In the genomic region with DNA sequence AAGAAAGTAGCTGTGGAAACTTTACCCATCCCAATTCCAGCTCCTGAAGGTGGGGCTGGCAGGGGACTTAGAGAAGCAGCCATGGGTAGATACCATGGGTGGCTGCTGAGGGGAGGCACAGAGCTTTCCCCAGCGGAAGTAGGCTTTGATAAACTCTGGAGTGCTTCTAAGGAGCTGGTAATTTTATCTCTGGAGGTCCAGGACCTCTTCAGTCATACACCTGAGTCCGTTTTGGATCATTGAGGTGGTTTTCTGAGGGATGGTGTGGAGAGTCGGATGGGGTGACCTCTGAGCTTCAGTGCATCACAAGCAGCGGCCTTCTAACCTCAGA, we compare ENCODE assay signal across 10 cellular contexts. TPM values are rescaled to one million over a fixed set of nuclear protein-coding genes. Genes with fewer than 3 reads are reported as not detected.
DNase-seq lines count a peak whose midpoint lies in the region; ATAC-seq and TF ChIP-seq lines count a peak whose summit lies in the region.
"Had no signal": no experiment of that assay in that cellular context is flagged by ENCODE, and none has a peak within 500 bp of the region (broad histone marks: within the 10 kb centered on the region; RNA-seq: fewer than 3 reads in every experiment).

No MANE protein-coding gene starts in this region.

- no peaks in the 10 kb centered on the region for H3K36me3 ChIP-seq in gastroesophageal sphincter

- intact Hi-C loops in posterior vena cava (cut with DNase I) = loop anchor here in 1 of 2 donors (2.0 to 10.0 kb wide), 2 partner anchors 65 to 413 kb away; no protein-coding TSS in a partner anchor

- no peaks in the 10 kb centered on the region for H3K27me3 Mint-ChIP-seq in activated naive CD8-positive, alpha-beta T cell
- no peaks in the 10 kb centered on the region for H3K27me3 Mint-ChIP-seq in type B pancreatic cell

- H3K9me3 ChIP-seq in gastroesophageal sphincter = peaks cover 0 to 5% (median 0%) of the 10 kb centered on the region in 3 donors

- peak overlapping the region in 1 of 4 donors; percentile 27 for H3K27ac ChIP-seq in gastroesophageal sphincter

- TF ChIP-seq POLR2A in gastroesophageal sphincter (IDR thresholded peaks at IDR 0.05) = no peak

- H3K4me3 Mint-ChIP-seq in activated naive CD8-positive, alpha-beta T cell = peak overlapping the region; percentile 67
- no peak overlapping the region for H3K4me3 Mint-ChIP-seq in type B pancreatic cell

- no peak overlapping the region for H3K4me3 ChIP-seq in gastroesophageal sphincter
- H3K4me3 ChIP-seq: lung had no signal

- TF ChIP-seq CTCF in type B pancreatic cell (conservative IDR thresholded peaks at IDR 0.05) = no peak
- no peak for TF ChIP-seq CTCF in gastroesophageal sphincter (IDR thresholded peaks at IDR 0.05)

- no peak for TF ChIP-seq EP300 in gastroesophageal sphincter (IDR thresholded peaks at IDR 0.05)

- no peaks in the 10 kb centered on the region for H3K27me3 ChIP-seq in gastroesophageal sphincter

- peak; percentile 17 for ATAC-seq in HG03108 (IDR thresholded peaks at IDR 0.05; ENCODE audit: unreplicated experiment)
- no peak for ATAC-seq in gastroesophageal sphincter

- peak overlapping the region; percentile 88 for H3K27ac Mint-ChIP-seq in activated naive CD8-positive, alpha-beta T cell
- peak overlapping the region; percentile 76 for H3K27ac Mint-ChIP-seq in type B pancreatic cell

- peaks cover 3 to 23% (median 7%) of the 10 kb centered on the region in 3 donors for H3K4me1 ChIP-seq in gastroesophageal sphincter

- no peaks in the 10 kb centered on the region for H3K36me3 Mint-ChIP-seq in activated naive CD8-positive, alpha-beta T cell
- H3K36me3 Mint-ChIP-seq in type B pancreatic cell = no peaks in the 10 kb centered on the region

- peaks cover 32% of the 10 kb centered on the region for H3K4me1 Mint-ChIP-seq in activated naive CD8-positive, alpha-beta T cell (ENCODE audit: low read depth)
- H3K4me1 Mint-ChIP-seq in type B pancreatic cell (ENCODE audit: unreplicated experiment) = peaks cover 3% of the 10 kb centered on the region

- DNase-seq in stimulated activated CD4-positive, alpha-beta T cell treated with anti-CD3 and anti-CD28 coated beads, Interleukin-15, amount 100 ng/mL, for 24 hours = peak; percentile 13
- no peak for DNase-seq in stimulated activated CD4-positive, alpha-beta T cell treated with anti-CD3 and anti-CD28 coated beads, Interleukin-4, amount 100 ng/mL, for 1 hour
- DNase-seq in type B pancreatic cell (ENCODE audit: extremely low spot score, unreplicated experiment) (no peak), NCI-H1105 treated with DMSO at 0.1 percent for 48 hours (lab: John Stamatoyannopoulos, UW) (no peak), posterior vena cava (ENCODE audit: low spot score) (no peak)

- WGBS in gastroesophageal sphincter (ENCODE audit: low coverage in 1 of 2), 2 donors = 90 to 100% methylated on average over 1 to 2 of the region's 4 CpGs

- H3K9me3 Mint-ChIP-seq in activated naive CD8-positive, alpha-beta T cell (ENCODE audit: low read depth) = no peaks in the 10 kb centered on the region
- no peaks in the 10 kb centered on the region for H3K9me3 Mint-ChIP-seq in type B pancreatic cell

RNA-seq across cellular contexts. Expression of gene BMP10, which starts 36.7 kb away (rescaled TPM):
- total RNA-seq in type B pancreatic cell (ENCODE audit: low replicate concordance) (0.36 TPM in 1 of 2 replicates, not detected in the other), posterior vena cava (under 1 TPM in 1 of 2 donors, not detected in 1; 0.65 TPM), gastroesophageal sphincter (under 1 TPM in 1 of 4 donors, not detected in 3; 0.19 TPM)
- total RNA-seq: SK-MEL-5 had no signal

RNA-seq across cellular contexts. Expression of gene GKN2, which starts 44.8 kb away (rescaled TPM):
- 0.92 TPM in 1 of 2 replicates, not detected in the other for total RNA-seq in type B pancreatic cell (ENCODE audit: low replicate concordance)
- total RNA-seq in posterior vena cava = not detected
- not detected for total RNA-seq in gastroesophageal sphincter
- total RNA-seq: SK-MEL-5 had no signal
